20 cellular contexts compared by ENCODE assay signal in the genomic region with DNA sequence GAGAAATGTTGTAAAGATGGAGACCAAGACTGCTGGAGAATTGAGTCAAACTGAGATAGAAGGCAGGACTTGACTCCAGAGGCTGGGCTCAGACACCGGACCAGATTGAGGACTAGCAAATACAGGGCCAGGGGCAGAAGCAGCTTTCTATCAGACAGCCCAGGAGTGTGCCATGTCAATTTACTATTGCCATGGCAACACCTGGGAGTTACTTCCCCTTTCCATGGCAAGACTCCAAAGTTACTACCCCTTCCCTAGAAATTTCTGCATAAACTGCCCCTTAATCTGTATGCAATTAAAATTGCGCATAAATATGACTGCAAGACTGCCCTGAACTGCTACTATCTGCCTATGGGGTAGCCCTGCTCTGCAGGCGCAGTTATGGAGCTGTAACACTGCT.
A peak's percentile ranks its signal among the peaks of the same experiment; 100 is the strongest.
DNase-seq lines count a peak whose midpoint lies in the region; ATAC-seq and TF ChIP-seq lines count a peak whose summit lies in the region.
"Had no signal": no experiment of that assay in that cellular context is flagged by ENCODE, and none has a peak within 500 bp of the region (broad histone marks: within the 10 kb centered on the region; RNA-seq: fewer than 3 reads in every experiment).

No MANE protein-coding gene starts in this region.

- H3K27ac ChIP-seq in HL-60 (replicated peaks) (no peak overlapping the region), suprapubic skin (no peak overlapping the region)

- peaks cover 23% of the 10 kb centered on the region for H3K4me1 Mint-ChIP-seq in dendritic cell treated with granulocyte-macrophage colony-stimulating factor and Interleukin-4, amounts not matched to agents 40 ng/mL and 50 ng/mL, for 4 days (ENCODE audit: low read depth)
- H3K4me1 Mint-ChIP-seq: T-helper 17 cell had no signal

- no peaks in the 10 kb centered on the region for H3K9me3 Mint-ChIP-seq in dendritic cell treated with granulocyte-macrophage colony-stimulating factor and Interleukin-4, amounts not matched to agents 40 ng/mL and 50 ng/mL, for 4 days

- no peak for ATAC-seq in GM19035 (IDR thresholded peaks at IDR 0.05; ENCODE audit: unreplicated experiment)
- ATAC-seq: HCT116, SK-N-SH treated with all-trans-retinoic acid at 6 μM for 48 hours, T-helper 17 cell had no signal

- H3K27me3 ChIP-seq in HL-60 (ENCODE audit: insufficient read depth, poor library complexity, severe bottlenecking) (no peaks in the 10 kb centered on the region), suprapubic skin (no peaks in the 10 kb centered on the region)

- TF ChIP-seq EP300 in suprapubic skin (IDR thresholded peaks at IDR 0.05): no peak

- H3K36me3 Mint-ChIP-seq in dendritic cell treated with granulocyte-macrophage colony-stimulating factor and Interleukin-4, amounts not matched to agents 40 ng/mL and 50 ng/mL, for 4 days (ENCODE audit: low read depth): no peaks in the 10 kb centered on the region
- H3K36me3 Mint-ChIP-seq: CD14-positive monocyte had no signal

- no peaks in the 10 kb centered on the region for H3K36me3 ChIP-seq in suprapubic skin

- no peak for TF ChIP-seq CTCF in HL-60 (IDR thresholded peaks at IDR 0.05; ENCODE audit: insufficient read depth, low read length)
- TF ChIP-seq CTCF in suprapubic skin (IDR thresholded peaks at IDR 0.05): no peak

- intact Hi-C loops in dendritic cell treated with granulocyte-macrophage colony-stimulating factor and Interleukin-4, amounts not matched to agents 40 ng/mL and 50 ng/mL, for 4 days (cut with micrococcal nuclease): loop anchor here (10.0 kb wide), 1 partner anchor 65 kb away; no protein-coding TSS in a partner anchor

- H3K27me3 Mint-ChIP-seq in dendritic cell treated with granulocyte-macrophage colony-stimulating factor and Interleukin-4, amounts not matched to agents 40 ng/mL and 50 ng/mL, for 4 days: peaks cover 4% of the 10 kb centered on the region

- no peaks in the 10 kb centered on the region for H3K9me3 ChIP-seq in suprapubic skin

- DNase-seq in AML-193 (lab: John Stamatoyannopoulos, UW): peak; percentile 35 to 46
- DNase-seq in HL-60 (ENCODE audit: low read depth in 1 of 2, low spot score in 1 of 2): peak; percentile 49 to 59
- peak; percentile 22 to 42 for DNase-seq in NOMO-1 (lab: John Stamatoyannopoulos, UW; ENCODE audit: unreplicated experiment in 2 of 2)
- no peak for DNase-seq in ureter (ENCODE audit: low spot score)
- no peak for DNase-seq in suprapubic skin (ENCODE audit: low spot score in 2 of 2)
- DNase-seq: COR-L47, DMS153, NCI-H1092, NCI-H1694, NCI-H2107, NCI-H345, NCI-H774, Right ventricle myocardium superior, T-helper 17 cell had no signal

- H3K4me3 ChIP-seq in HL-60 (replicated peaks; ENCODE audit: insufficient read depth, low read length) (no peak overlapping the region), suprapubic skin (no peak overlapping the region)

- no peak overlapping the region for H3K4me3 Mint-ChIP-seq in dendritic cell treated with granulocyte-macrophage colony-stimulating factor and Interleukin-4, amounts not matched to agents 40 ng/mL and 50 ng/mL, for 4 days
- H3K4me3 Mint-ChIP-seq: CD14-positive monocyte, IgD-negative memory B cell, T-helper 17 cell had no signal

- 94% methylated on average over 3 of the region's 3 CpGs for WGBS in suprapubic skin

- peak overlapping the region; percentile 31 for H3K27ac Mint-ChIP-seq in dendritic cell treated with granulocyte-macrophage colony-stimulating factor and Interleukin-4, amounts not matched to agents 40 ng/mL and 50 ng/mL, for 4 days
- H3K27ac Mint-ChIP-seq: IgD-negative memory B cell, T-helper 17 cell had no signal

- no peaks in the 10 kb centered on the region for H3K4me1 ChIP-seq in suprapubic skin

- no peak for TF ChIP-seq POLR2A in suprapubic skin (IDR thresholded peaks at IDR 0.05)

Comparison
In these comparisons a context has a peak if more than half of its experiments do, and no peak if none do; other contexts are left out.
1. DNase-seq: peak in AML-193 (2 of 2), HL-60 (2 of 2) and NOMO-1 (2 of 2); none in ureter (single experiment) and suprapubic skin (0 of 2).